1 cellular context compared by ENCODE assay signal in the genomic region with DNA sequence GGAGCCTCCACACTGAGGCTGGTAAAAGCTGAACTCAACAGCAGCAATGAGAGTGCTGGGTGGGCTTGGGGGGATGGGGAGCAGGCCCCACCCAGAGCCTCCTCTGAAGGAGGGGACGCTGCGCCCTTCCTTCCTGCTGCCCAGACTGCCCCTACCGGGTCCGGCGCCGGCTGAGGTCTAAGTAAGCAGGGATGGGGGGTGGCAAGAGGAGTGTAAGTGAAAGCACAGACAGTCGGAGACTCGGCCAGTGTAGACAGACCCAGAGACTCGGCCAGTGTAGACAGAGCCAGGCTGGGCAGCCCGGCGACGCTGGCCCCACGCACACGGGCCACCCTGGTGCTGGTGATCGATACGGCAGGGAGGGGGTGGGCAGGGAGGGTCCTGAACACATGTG.
TF ChIP-seq lines count a peak whose summit lies in the region.

No MANE protein-coding gene starts in this region.

TF ChIP-seq in SK-N-SH, 30 proteins besides CTCF, POLR2A, EP300 and RAD21:
- TF ChIP-seq POLR2AphosphoS5 (IDR thresholded peaks at IDR 0.05; ENCODE audit: low read depth, low read length) (no peak), MEF2A (IDR thresholded peaks at IDR 0.05; ENCODE audit: borderline replicate concordance, low read depth) (no peak), RFX5 (IDR thresholded peaks at IDR 0.05; ENCODE audit: low read length) (no peak), FOSL2 (IDR thresholded peaks at IDR 0.05; ENCODE audit: borderline replicate concordance, low read depth) (no peak), JUND (IDR thresholded peaks at IDR 0.05) (no peak), CHD2 (IDR thresholded peaks at IDR 0.05; ENCODE audit: low read length, partially characterized antibody) (no peak), TAF1 (IDR thresholded peaks at IDR 0.05; ENCODE audit: borderline replicate concordance, low read depth, low read length) (no peak), NFIC (IDR thresholded peaks at IDR 0.05; ENCODE audit: borderline replicate concordance) (no peak), NRF1 (IDR thresholded peaks at IDR 0.05; ENCODE audit: low read depth, low read length) (no peak), TCF12 (IDR thresholded peaks at IDR 0.05) (no peak), YY1 (IDR thresholded peaks at IDR 0.05; ENCODE audit: low read depth) (no peak)
- TF ChIP-seq, protein P1, sequence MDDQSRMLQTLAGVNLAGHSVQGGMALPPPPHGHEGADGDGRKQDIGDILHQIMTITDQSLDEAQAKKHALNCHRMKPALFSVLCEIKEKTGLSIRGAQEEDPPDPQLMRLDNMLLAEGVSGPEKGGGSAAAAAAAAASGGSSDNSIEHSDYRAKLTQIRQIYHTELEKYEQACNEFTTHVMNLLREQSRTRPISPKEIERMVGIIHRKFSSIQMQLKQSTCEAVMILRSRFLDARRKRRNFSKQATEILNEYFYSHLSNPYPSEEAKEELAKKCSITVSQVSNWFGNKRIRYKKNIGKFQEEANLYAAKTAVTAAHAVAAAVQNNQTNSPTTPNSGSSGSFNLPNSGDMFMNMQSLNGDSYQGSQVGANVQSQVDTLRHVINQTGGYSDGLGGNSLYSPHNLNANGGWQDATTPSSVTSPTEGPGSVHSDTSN (IDR thresholded peaks at IDR 0.05): no peak
- TF ChIP-seq, protein P2, sequence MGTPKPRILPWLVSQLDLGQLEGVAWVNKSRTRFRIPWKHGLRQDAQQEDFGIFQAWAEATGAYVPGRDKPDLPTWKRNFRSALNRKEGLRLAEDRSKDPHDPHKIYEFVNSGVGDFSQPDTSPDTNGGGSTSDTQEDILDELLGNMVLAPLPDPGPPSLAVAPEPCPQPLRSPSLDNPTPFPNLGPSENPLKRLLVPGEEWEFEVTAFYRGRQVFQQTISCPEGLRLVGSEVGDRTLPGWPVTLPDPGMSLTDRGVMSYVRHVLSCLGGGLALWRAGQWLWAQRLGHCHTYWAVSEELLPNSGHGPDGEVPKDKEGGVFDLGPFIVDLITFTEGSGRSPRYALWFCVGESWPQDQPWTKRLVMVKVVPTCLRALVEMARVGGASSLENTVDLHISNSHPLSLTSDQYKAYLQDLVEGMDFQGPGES (IDR thresholded peaks at IDR 0.05; ENCODE audit: low read depth, low read length): no peak
- TF ChIP-seq, protein P3, sequence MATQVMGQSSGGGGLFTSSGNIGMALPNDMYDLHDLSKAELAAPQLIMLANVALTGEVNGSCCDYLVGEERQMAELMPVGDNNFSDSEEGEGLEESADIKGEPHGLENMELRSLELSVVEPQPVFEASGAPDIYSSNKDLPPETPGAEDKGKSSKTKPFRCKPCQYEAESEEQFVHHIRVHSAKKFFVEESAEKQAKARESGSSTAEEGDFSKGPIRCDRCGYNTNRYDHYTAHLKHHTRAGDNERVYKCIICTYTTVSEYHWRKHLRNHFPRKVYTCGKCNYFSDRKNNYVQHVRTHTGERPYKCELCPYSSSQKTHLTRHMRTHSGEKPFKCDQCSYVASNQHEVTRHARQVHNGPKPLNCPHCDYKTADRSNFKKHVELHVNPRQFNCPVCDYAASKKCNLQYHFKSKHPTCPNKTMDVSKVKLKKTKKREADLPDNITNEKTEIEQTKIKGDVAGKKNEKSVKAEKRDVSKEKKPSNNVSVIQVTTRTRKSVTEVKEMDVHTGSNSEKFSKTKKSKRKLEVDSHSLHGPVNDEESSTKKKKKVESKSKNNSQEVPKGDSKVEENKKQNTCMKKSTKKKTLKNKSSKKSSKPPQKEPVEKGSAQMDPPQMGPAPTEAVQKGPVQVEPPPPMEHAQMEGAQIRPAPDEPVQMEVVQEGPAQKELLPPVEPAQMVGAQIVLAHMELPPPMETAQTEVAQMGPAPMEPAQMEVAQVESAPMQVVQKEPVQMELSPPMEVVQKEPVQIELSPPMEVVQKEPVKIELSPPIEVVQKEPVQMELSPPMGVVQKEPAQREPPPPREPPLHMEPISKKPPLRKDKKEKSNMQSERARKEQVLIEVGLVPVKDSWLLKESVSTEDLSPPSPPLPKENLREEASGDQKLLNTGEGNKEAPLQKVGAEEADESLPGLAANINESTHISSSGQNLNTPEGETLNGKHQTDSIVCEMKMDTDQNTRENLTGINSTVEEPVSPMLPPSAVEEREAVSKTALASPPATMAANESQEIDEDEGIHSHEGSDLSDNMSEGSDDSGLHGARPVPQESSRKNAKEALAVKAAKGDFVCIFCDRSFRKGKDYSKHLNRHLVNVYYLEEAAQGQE (IDR thresholded peaks at IDR 0.05; ENCODE audit: low read depth, low read length): no peak
- TF ChIP-seq, protein P4, sequence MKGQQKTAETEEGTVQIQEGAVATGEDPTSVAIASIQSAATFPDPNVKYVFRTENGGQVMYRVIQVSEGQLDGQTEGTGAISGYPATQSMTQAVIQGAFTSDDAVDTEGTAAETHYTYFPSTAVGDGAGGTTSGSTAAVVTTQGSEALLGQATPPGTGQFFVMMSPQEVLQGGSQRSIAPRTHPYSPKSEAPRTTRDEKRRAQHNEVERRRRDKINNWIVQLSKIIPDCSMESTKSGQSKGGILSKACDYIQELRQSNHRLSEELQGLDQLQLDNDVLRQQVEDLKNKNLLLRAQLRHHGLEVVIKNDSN (IDR thresholded peaks at IDR 0.05; ENCODE audit: borderline replicate concordance, low read depth): no peak
- TF ChIP-seq, protein P5, sequence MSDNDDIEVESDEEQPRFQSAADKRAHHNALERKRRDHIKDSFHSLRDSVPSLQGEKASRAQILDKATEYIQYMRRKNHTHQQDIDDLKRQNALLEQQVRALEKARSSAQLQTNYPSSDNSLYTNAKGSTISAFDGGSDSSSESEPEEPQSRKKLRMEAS (IDR thresholded peaks at IDR 0.05; ENCODE audit: low read depth): no peak
